In the genomic region with DNA sequence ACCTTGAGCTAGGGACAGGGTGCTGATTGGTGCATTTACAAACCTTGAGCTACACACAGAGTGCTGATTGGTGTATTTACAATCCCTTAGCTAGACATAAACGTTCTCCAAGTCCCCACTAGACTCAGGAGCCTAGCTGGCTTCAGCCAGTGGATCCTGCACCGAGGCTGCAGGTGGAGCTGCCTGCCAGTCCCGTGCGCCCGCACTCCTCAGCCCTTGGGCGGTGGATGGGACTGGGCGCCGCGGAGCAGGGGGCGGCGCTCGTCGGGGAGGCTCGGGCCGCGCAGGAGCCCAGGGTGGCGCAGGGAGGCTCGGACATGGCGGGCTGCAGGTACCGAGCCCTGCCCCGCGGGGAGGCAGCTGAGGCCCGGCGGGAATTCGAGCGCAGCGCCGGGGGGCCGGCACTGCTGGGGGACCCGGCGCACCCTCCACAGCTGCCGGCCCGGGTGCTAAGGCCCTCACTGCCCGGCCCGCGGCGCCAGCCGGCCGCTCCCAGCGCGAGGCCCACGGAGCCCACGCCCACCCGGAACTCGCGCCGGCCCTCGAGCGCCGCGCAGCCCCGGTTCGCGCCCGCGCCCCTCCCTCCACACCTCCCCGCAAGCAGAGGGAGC, we compare ENCODE assay signal across 8 cellular contexts.
A peak's percentile ranks its signal among the peaks of the same experiment; 100 is the strongest.
DNase-seq lines count a peak whose midpoint lies in the region; ATAC-seq and TF ChIP-seq lines count a peak whose summit lies in the region.
"Not testable (repeated sequence)": the region's sequence is repeated elsewhere in the genome, so short reads cannot be mapped to it uniquely, and the experiment has no call there.

No MANE protein-coding gene starts in this region.

- H3K27me3 Mint-ChIP-seq in T-cell (peaks cover 11 to 34% of the 10 kb centered on the region in 2 donors), nephron progenitor cell (ENCODE audit: low read depth, poor library complexity) (peaks cover 82% of the 10 kb centered on the region)
- H3K27me3 Mint-ChIP-seq in activated T-helper 1 cell treated with anti-CD3 and anti-CD28 coated beads, Interleukin-12 subunit alpha, Interleukin-12 subunit beta, Interleukin-2, Interleukin-4 antibody, amounts not matched to agents 30 ng/mL and 10 ng/mL and 1 ng/mL, durations not matched to agents 14 hours and 24 hours and 36 hours (ENCODE audit: insufficient read depth): peaks cover 34% of the 10 kb centered on the region
- H3K27me3 Mint-ChIP-seq in stimulated activated naive B cell treated with anti-CD40 and anti-IgM and Interleukin-4, amounts not matched to agents 10 μg/mL and 1 μg/mL and 100 μg/mL, for 72 hours: peaks cover 21 to 44% of the 10 kb centered on the region in 2 donors

- DNase-seq in T-cell (peak in 12 of 34 experiments; percentile 6 to 35 (median 26)), nephron progenitor cell (peak; percentile 40)
- DNase-seq in activated T-helper 1 cell treated with anti-CD3 and anti-CD28 coated beads, Interleukin-12 subunit alpha, Interleukin-12 subunit beta, Interleukin-2, Interleukin-4 antibody, amounts not matched to agents 30 ng/mL and 10 ng/mL and 1 ng/mL, durations not matched to agents 14 hours and 24 hours and 36 hours (ENCODE audit: low spot score); dorsolateral prefrontal cortex: not testable (repeated sequence)
- DNase-seq in stimulated activated naive B cell treated with anti-CD40 and anti-IgM and Interleukin-4, amounts not matched to agents 10 μg/mL and 1 μg/mL and 100 μg/mL, for 72 hours: peak; percentile 38

- H3K4me3 ChIP-seq in HEK293 (ENCODE audit: low read depth, low read length) (peak overlapping the region; percentile 10; the same call in 1 of the 2 replicates), dorsolateral prefrontal cortex (peak overlapping the region in 35 of 59 donors; percentile 7 to 55 (median 33)), iPS-15b (ENCODE audit: low read depth, low read length) (peak overlapping the region; percentile 47)

- H3K27ac ChIP-seq in 22Rv1: peak overlapping the region; percentile 50; the same call in 1 of the 2 replicates
- H3K27ac ChIP-seq in HEK293 (ENCODE audit: extremely low read depth, low read depth, low read length); dorsolateral prefrontal cortex: not testable (repeated sequence)

- peak overlapping the region; percentile 54 to 71 (median 68) for H3K4me3 Mint-ChIP-seq in T-cell
- peak overlapping the region; percentile 22 for H3K4me3 Mint-ChIP-seq in activated T-helper 1 cell treated with anti-CD3 and anti-CD28 coated beads, Interleukin-12 subunit alpha, Interleukin-12 subunit beta, Interleukin-2, Interleukin-4 antibody, amounts not matched to agents 30 ng/mL and 10 ng/mL and 1 ng/mL, durations not matched to agents 14 hours and 24 hours and 36 hours
- not testable (repeated sequence) for H3K4me3 Mint-ChIP-seq in nephron progenitor cell
- peak overlapping the region; percentile 81 for H3K4me3 Mint-ChIP-seq in stimulated activated naive B cell treated with anti-CD40 and anti-IgM and Interleukin-4, amounts not matched to agents 10 μg/mL and 1 μg/mL and 100 μg/mL, for 72 hours

- H3K27ac Mint-ChIP-seq in T-cell; activated T-helper 1 cell treated with anti-CD3 and anti-CD28 coated beads, Interleukin-12 subunit alpha, Interleukin-12 subunit beta, Interleukin-2, Interleukin-4 antibody, amounts not matched to agents 30 ng/mL and 10 ng/mL and 1 ng/mL, durations not matched to agents 14 hours and 24 hours and 36 hours; nephron progenitor cell: not testable (repeated sequence)
- H3K27ac Mint-ChIP-seq in stimulated activated naive B cell treated with anti-CD40 and anti-IgM and Interleukin-4, amounts not matched to agents 10 μg/mL and 1 μg/mL and 100 μg/mL, for 72 hours: peak overlapping the region; percentile 25

- not testable (repeated sequence) for H3K36me3 ChIP-seq in HEK293 (ENCODE audit: control insufficient read depth in 2 of 2, insufficient read depth in 1 of 2, low read length in 2 of 2); iPS-15b (ENCODE audit: control insufficient read depth, insufficient read depth, low read length)

- not testable (repeated sequence) for H3K9me3 ChIP-seq in HEK293 (ENCODE audit: control insufficient read depth, insufficient read depth, low read depth, low read length); iPS-15b (ENCODE audit: control insufficient read depth, insufficient read depth, low read length)

- not testable (repeated sequence) for H3K9me3 Mint-ChIP-seq in T-cell; activated T-helper 1 cell treated with anti-CD3 and anti-CD28 coated beads, Interleukin-12 subunit alpha, Interleukin-12 subunit beta, Interleukin-2, Interleukin-4 antibody, amounts not matched to agents 30 ng/mL and 10 ng/mL and 1 ng/mL, durations not matched to agents 14 hours and 24 hours and 36 hours; stimulated activated naive B cell treated with anti-CD40 and anti-IgM and Interleukin-4, amounts not matched to agents 10 μg/mL and 1 μg/mL and 100 μg/mL, for 72 hours
- H3K9me3 Mint-ChIP-seq in nephron progenitor cell: peaks cover 12% of the 10 kb centered on the region

- H3K9ac ChIP-seq in iPS-15b (ENCODE audit: low read depth, low read length): not testable (repeated sequence)

- H3K4me1 Mint-ChIP-seq in T-cell (peaks cover 26 to 41% (median 26%) of the 10 kb centered on the region in 3 donors), nephron progenitor cell (peaks cover 19% of the 10 kb centered on the region)
- not testable (repeated sequence) for H3K4me1 Mint-ChIP-seq in activated T-helper 1 cell treated with anti-CD3 and anti-CD28 coated beads, Interleukin-12 subunit alpha, Interleukin-12 subunit beta, Interleukin-2, Interleukin-4 antibody, amounts not matched to agents 30 ng/mL and 10 ng/mL and 1 ng/mL, durations not matched to agents 14 hours and 24 hours and 36 hours (ENCODE audit: low read depth)
- H3K4me1 Mint-ChIP-seq in stimulated activated naive B cell treated with anti-CD40 and anti-IgM and Interleukin-4, amounts not matched to agents 10 μg/mL and 1 μg/mL and 100 μg/mL, for 72 hours: peaks cover 13 to 29% of the 10 kb centered on the region in 2 donors

- not testable (repeated sequence) for H3K36me3 Mint-ChIP-seq in T-cell; activated T-helper 1 cell treated with anti-CD3 and anti-CD28 coated beads, Interleukin-12 subunit alpha, Interleukin-12 subunit beta, Interleukin-2, Interleukin-4 antibody, amounts not matched to agents 30 ng/mL and 10 ng/mL and 1 ng/mL, durations not matched to agents 14 hours and 24 hours and 36 hours (ENCODE audit: low read depth); nephron progenitor cell (ENCODE audit: low read depth); stimulated activated naive B cell treated with anti-CD40 and anti-IgM and Interleukin-4, amounts not matched to agents 10 μg/mL and 1 μg/mL and 100 μg/mL, for 72 hours

- CTCF ChIA-PET in HEK293 (lab: Yijun Ruan, JAX); T-cell (lab: Charles Lee): not testable (repeated sequence)

- POLR2A ChIA-PET in HEK293 (lab: Yijun Ruan, JAX): interaction anchor here (0.6 kb wide), 1 partner anchor 13 kb away, joined by 3 read pairs; no protein-coding TSS in a partner anchor
- POLR2A ChIA-PET in T-cell (lab: Charles Lee): interaction anchor here (0.6 to 1.2 kb wide), 2 partner anchors 64 to 598 kb away, joined by 3 to 4 read pairs; no protein-coding TSS in a partner anchor

- H3K4me1 ChIP-seq in HEK293 (ENCODE audit: control insufficient read depth, insufficient read depth, low read length); iPS-15b (ENCODE audit: control insufficient read depth, insufficient read depth, low read length): not testable (repeated sequence)

- ATAC-seq in T-cell (replicated peaks in 1 of 4): peak; percentile 57 to 72 (median 66)
- ATAC-seq in stimulated activated naive B cell treated with anti-CD40 and anti-IgM and Interleukin-4, amounts not matched to agents 10 μg/mL and 1 μg/mL and 100 μg/mL, for 72 hours (replicated peaks): peak; percentile 48 to 49

- H3K27me3 ChIP-seq in dorsolateral prefrontal cortex: peaks cover 0 to 78% (median 44%) of the 10 kb centered on the region in 45 donors
- H3K27me3 ChIP-seq in iPS-15b (ENCODE audit: control insufficient read depth, insufficient read depth, low read length): peaks cover 46% of the 10 kb centered on the region

- intact Hi-C loops in activated T-helper 1 cell treated with anti-CD3 and anti-CD28 coated beads, Interleukin-12 subunit alpha, Interleukin-12 subunit beta, Interleukin-2, Interleukin-4 antibody, amounts not matched to agents 30 ng/mL and 10 ng/mL and 1 ng/mL, durations not matched to agents 14 hours and 24 hours and 36 hours (cut with micrococcal nuclease); dorsolateral prefrontal cortex (cut with DNase I): not testable (repeated sequence)

- not testable (repeated sequence) for TF ChIP-seq CTCF in 22Rv1 (IDR thresholded peaks at IDR 0.05); HEK293 (tag by site-specific recombination; IDR thresholded peaks at IDR 0.05); dorsolateral prefrontal cortex (IDR thresholded peaks at IDR 0.05 in 54 of 56, conservative IDR thresholded peaks at IDR 0.05 in 2 of 56; ENCODE audit: low read depth in 1 of 56, partially characterized antibody in 56 of 56); nephron progenitor cell (IDR thresholded peaks at IDR 0.05)

TF ChIP-seq in HEK293, 187 proteins besides CTCF, POLR2A, EP300 and RAD21 (continues in another document):
- TF ChIP-seq, protein P1, sequence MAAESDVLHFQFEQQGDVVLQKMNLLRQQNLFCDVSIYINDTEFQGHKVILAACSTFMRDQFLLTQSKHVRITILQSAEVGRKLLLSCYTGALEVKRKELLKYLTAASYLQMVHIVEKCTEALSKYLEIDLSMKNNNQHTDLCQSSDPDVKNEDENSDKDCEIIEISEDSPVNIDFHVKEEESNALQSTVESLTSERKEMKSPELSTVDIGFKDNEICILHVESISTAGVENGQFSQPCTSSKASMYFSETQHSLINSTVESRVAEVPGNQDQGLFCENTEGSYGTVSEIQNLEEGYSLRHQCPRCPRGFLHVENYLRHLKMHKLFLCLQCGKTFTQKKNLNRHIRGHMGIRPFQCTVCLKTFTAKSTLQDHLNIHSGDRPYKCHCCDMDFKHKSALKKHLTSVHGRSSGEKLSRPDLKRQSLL (tag by site-specific recombination; IDR thresholded peaks at IDR 0.05): peak; percentile 60; the same call in 1 of the 2 replicates
- TF ChIP-seq ZBTB8A (tag by site-specific recombination; IDR thresholded peaks at IDR 0.05): peak; percentile 60; the same call in 1 of the 2 replicates
